ENCODE assay signal across 24 cellular contexts in genomic region chr13:94914829-94915228, GRCh38.
"Had no signal": no experiment of that assay in that cellular context is flagged by ENCODE, and none has a peak within 500 bp of the region (broad histone marks: within the 10 kb centered on the region; RNA-seq: fewer than 3 reads in every experiment).

No MANE protein-coding gene starts in this region.

- DNase-seq: activated CD4-positive, alpha-beta T cell treated with anti-CD3 and anti-CD28 coated beads, Interleukin-2, amount 50 U/mL, for 1 hour; activated CD4-positive, CD25-positive, alpha-beta regulatory T cell; activated CD8-positive, alpha-beta memory T cell treated with anti-CD3 and anti-CD28 coated beads, Interleukin-2, amount 50 U/mL, for 4 hours; activated CD8-positive, alpha-beta T cell treated with anti-CD3 and anti-CD28 coated beads for 36 hours; activated gamma-delta T cell treated with Interleukin-2 at 50 U/mL for 16 hours; activated naive CD4-positive, alpha-beta T cell treated with anti-CD3 and anti-CD28 coated beads, Interleukin-2, amount 10 ng/mL, durations not matched to agents 7 days and 5 days; activated naive CD8-positive, alpha-beta T cell treated with anti-CD3 and anti-CD28 coated beads, Interleukin-2, amount 10 ng/mL, durations not matched to agents 7 days and 5 days; activated T-cell treated with anti-CD3 and anti-CD28 coated beads, Interleukin-2, amount 50 U/mL, for 72 hours; amniotic stem cell; body of pancreas; MM.1S; NCI-H1105 treated with DMSO at 0.1 percent for 48 hours; NCI-H1436 treated with DMSO at 0.1 percent for 48 hours; NCI-H187; NCI-H2081; NCI-H510A treated with DMSO at 0.1 percent for 48 hours; NCI-H69; NK-92 treated with Interleukin-12 subunit alpha and Interleukin-12 subunit beta, amount 100 ng/mL, for 24 hours; OCI-M1; SHP77; T-helper 17 cell; T-helper 9 cell had no signal

- ATAC-seq: activated CD8-positive, alpha-beta T cell treated with anti-CD3 and anti-CD28 coated beads for 36 hours; activated T-cell treated with anti-CD3 and anti-CD28 coated beads, Interleukin-2, amount 50 U/mL, for 72 hours; body of pancreas; Panc1; T-helper 17 cell had no signal

- FAIRE-seq: TTC549 had no signal
